7 cellular contexts compared by ENCODE assay signal in genomic region chr17:79547171-79547570, GRCh38.
DNase-seq lines count a peak whose midpoint lies in the region; ATAC-seq and TF ChIP-seq lines count a peak whose summit lies in the region.
"Not testable (repeated sequence)": the region's sequence is repeated elsewhere in the genome, so short reads cannot be mapped to it uniquely, and the experiment has no call there.

No MANE protein-coding gene starts in this region.

- H3K27ac ChIP-seq in angular gyrus (ENCODE audit: low read depth, low read length): peak overlapping the region; percentile 47
- not testable (repeated sequence) for H3K27ac ChIP-seq in spleen, upper lobe of right lung

- not testable (repeated sequence) for H3K27ac Mint-ChIP-seq in chondrocyte (ENCODE audit: unreplicated experiment)
- peak overlapping the region; percentile 13 for H3K27ac Mint-ChIP-seq in nephron progenitor cell
- peak overlapping the region; percentile 67 for H3K27ac Mint-ChIP-seq in neural crest cell (ENCODE audit: unreplicated experiment)

- H3K27me3 Mint-ChIP-seq in chondrocyte (ENCODE audit: low read depth) (peaks cover 31% of the 10 kb centered on the region), nephron progenitor cell (ENCODE audit: low read depth, poor library complexity) (peaks cover 26% of the 10 kb centered on the region)
- not testable (repeated sequence) for H3K27me3 Mint-ChIP-seq in neural crest cell (ENCODE audit: low read depth)

- H3K9me3 Mint-ChIP-seq in chondrocyte (ENCODE audit: low read depth); neural crest cell: not testable (repeated sequence)
- peaks cover 13% of the 10 kb centered on the region for H3K9me3 Mint-ChIP-seq in nephron progenitor cell

- not testable (repeated sequence) for ATAC-seq in upper lobe of right lung

- H3K9me3 ChIP-seq in spleen, upper lobe of right lung: not testable (repeated sequence)

- not testable (repeated sequence) for H3K4me1 Mint-ChIP-seq in chondrocyte (ENCODE audit: low read depth); neural crest cell
- peaks cover 35% of the 10 kb centered on the region for H3K4me1 Mint-ChIP-seq in nephron progenitor cell

- H3K36me3 Mint-ChIP-seq in chondrocyte (ENCODE audit: low read depth); nephron progenitor cell (ENCODE audit: low read depth); neural crest cell (ENCODE audit: low read depth): not testable (repeated sequence)

- H3K27me3 ChIP-seq in spleen (replicated peaks in 1 of 7) (peaks cover 0 to 61% (median 0%) of the 10 kb centered on the region in 7 donors), upper lobe of right lung (peaks cover 12% of the 10 kb centered on the region)

- H3K4me3 ChIP-seq in spleen, upper lobe of right lung: not testable (repeated sequence)

- DNase-seq in chondrocyte (ENCODE audit: low spot score): peak; percentile 35
- not testable (repeated sequence) for DNase-seq in nephron progenitor cell; neural crest cell (ENCODE audit: low read depth, low spot score)
- peak; percentile 32 for DNase-seq in posterior vena cava (ENCODE audit: low spot score)
- peak; percentile 24 for DNase-seq in spleen
- peak; percentile 33 for DNase-seq in upper lobe of right lung

- not testable (repeated sequence) for H3K4me3 Mint-ChIP-seq in chondrocyte (ENCODE audit: unreplicated experiment); nephron progenitor cell; neural crest cell

- intact Hi-C loops in posterior vena cava (cut with DNase I); spleen (cut with DNase I; ENCODE audit: low total_unique reads); upper lobe of right lung (cut with DNase I): not testable (repeated sequence)

- WGBS in spleen, 5 donors: 80 to 95% (median 87%) methylated on average over 12 of the region's 12 CpGs

- not testable (repeated sequence) for TF ChIP-seq CTCF in chondrocyte (IDR thresholded peaks at IDR 0.05); nephron progenitor cell (IDR thresholded peaks at IDR 0.05); neural crest cell (conservative IDR thresholded peaks at IDR 0.05); spleen (IDR thresholded peaks at IDR 0.05 in 8 of 11, conservative IDR thresholded peaks at IDR 0.05 in 3 of 11); upper lobe of right lung (IDR thresholded peaks at IDR 0.05)

- not testable (repeated sequence) for TF ChIP-seq POLR2A in spleen (IDR thresholded peaks at IDR 0.05)

- not testable (repeated sequence) for H3K4me1 ChIP-seq in spleen, upper lobe of right lung

- not testable (repeated sequence) for H3K36me3 ChIP-seq in spleen, upper lobe of right lung
